13 cellular contexts compared by ENCODE assay signal in genomic region chr17:38796451-38796850, GRCh38. TPM values are rescaled to one million over a fixed set of nuclear protein-coding genes. Genes with fewer than 3 reads are reported as not detected.
DNase-seq lines count a peak whose midpoint lies in the region; ATAC-seq and TF ChIP-seq lines count a peak whose summit lies in the region.
"Had no signal": no experiment of that assay in that cellular context is flagged by ENCODE, and none has a peak within 500 bp of the region (broad histone marks: within the 10 kb centered on the region; RNA-seq: fewer than 3 reads in every experiment).

No MANE protein-coding gene starts in this region.

- 0 out of 22 replicates have a peak overlapping the region, but pooled peaks of 1 of the 11 experiments have one; percentile 93 for H3K9ac ChIP-seq in BLaER1 treated with 17β-estradiol and CSF1 and Interleukin-3, amounts not matched to agents 10 nM and 100 nM
- H3K9ac ChIP-seq in Loucy (ENCODE audit: low read depth, low read length, poor library complexity, severe bottlenecking) (peak overlapping the region; percentile 86), liver (ENCODE audit: low read depth in 1 of 2, low read length in 2 of 2) (no peak overlapping the region)

- H3K36me3 ChIP-seq in BLaER1 treated with 17β-estradiol and CSF1 and Interleukin-3, amounts not matched to agents 10 nM and 100 nM = peaks cover 23 to 68% (median 50%) of the 10 kb centered on the region in 11 experiments; a peak in 21 of 22 replicates
- H3K36me3 ChIP-seq in Loucy (ENCODE audit: insufficient read depth, low read length) = peaks cover 6% of the 10 kb centered on the region; the same call in 1 of the 2 replicates
- peaks cover under 1 to 8% (median 6%) of the 10 kb centered on the region in 4 donors for H3K36me3 ChIP-seq in liver (ENCODE audit: control insufficient read depth in 4 of 4, insufficient read depth in 3 of 4, low read depth in 1 of 4, low read length in 3 of 4)
- H3K36me3 ChIP-seq: uterus had no signal

- no peak overlapping the region for H3K4me3 ChIP-seq in BLaER1 treated with 17β-estradiol and CSF1 and Interleukin-3, amounts not matched to agents 10 nM and 100 nM
- H3K4me3 ChIP-seq in Loucy (ENCODE audit: low read length, poor library complexity, severe bottlenecking) (peak overlapping the region; percentile 91), liver (ENCODE audit: low read depth in 1 of 3, low read length in 3 of 3) (no peak overlapping the region)
- H3K4me3 ChIP-seq: pancreas, uterus had no signal

- DNase-seq in SIG-M5 treated with dmso at 0.1 percent for 504 hours (lab: John Stamatoyannopoulos, UW; ENCODE audit: unreplicated experiment) = no peak
- no peak for DNase-seq in SKM-1 treated with dmso at 0.1 percent for 144 hours (lab: John Stamatoyannopoulos, UW; ENCODE audit: unreplicated experiment)
- DNase-seq: activated CD4-positive, alpha-beta memory T cell treated with anti-CD3 and anti-CD28 coated beads for 36 hours; aorta; DMS53; NCI-H1694 treated with DMSO at 0.1 percent for 48 hours; pancreas; stomach; uterus had no signal

- H3K9me3 ChIP-seq in BLaER1 treated with 17β-estradiol and CSF1 and Interleukin-3, amounts not matched to agents 10 nM and 100 nM (replicated peaks in 1 of 11) = no peaks in the 10 kb centered on the region
- no peaks in the 10 kb centered on the region for H3K9me3 ChIP-seq in Loucy (ENCODE audit: insufficient read depth, low read depth, low read length)
- no peaks in the 10 kb centered on the region for H3K9me3 ChIP-seq in liver (ENCODE audit: control insufficient read depth in 4 of 4, low read length in 3 of 4)
- H3K9me3 ChIP-seq: pancreas, stomach, uterus had no signal

- H3K27me3 ChIP-seq in BLaER1 treated with 17β-estradiol and CSF1 and Interleukin-3, amounts not matched to agents 10 nM and 100 nM = no peaks in the 10 kb centered on the region
- no peaks in the 10 kb centered on the region for H3K27me3 ChIP-seq in Loucy (ENCODE audit: insufficient read depth, low read length, poor library complexity, severe bottlenecking)
- no peaks in the 10 kb centered on the region for H3K27me3 ChIP-seq in liver (ENCODE audit: control insufficient read depth in 4 of 4, insufficient read depth in 4 of 4, low read length in 3 of 4)
- H3K27me3 ChIP-seq: pancreas, stomach, uterus had no signal

- H3K9me2 ChIP-seq in Loucy (replicated peaks; ENCODE audit: low read depth, low read length) = no peaks in the 10 kb centered on the region

- H2AFZ ChIP-seq in Loucy (ENCODE audit: low read length) = no peak overlapping the region

- ATAC-seq in GM19452 (IDR thresholded peaks at IDR 0.05; ENCODE audit: unreplicated experiment) = no peak
- ATAC-seq: pancreas had no signal

- no peaks in the 10 kb centered on the region for H3F3A ChIP-seq in Loucy (ENCODE audit: low read depth)

- H4K20me1 ChIP-seq in BLaER1 treated with 17β-estradiol and CSF1 and Interleukin-3, amounts not matched to agents 10 nM and 100 nM = peaks cover 29 to 72% (median 51%) of the 10 kb centered on the region in 11 experiments; a peak in 21 of 22 replicates
- peaks cover 33% of the 10 kb centered on the region for H4K20me1 ChIP-seq in Loucy (ENCODE audit: insufficient read depth, low read length, poor library complexity, severe bottlenecking)

- TF ChIP-seq CTCF in Loucy (conservative IDR thresholded peaks at IDR 0.05; ENCODE audit: low read length) (no peak), liver (IDR thresholded peaks at IDR 0.05; ENCODE audit: low read depth, low read length, missing input control) (no peak)

- TF ChIP-seq RAD21 in liver (IDR thresholded peaks at IDR 0.05) = no peak

- WGBS in liver = 98% methylated on average over 1 of the region's 1 CpG

- H3K79me2 ChIP-seq in Loucy (ENCODE audit: insufficient read depth, low read length) = peaks cover 68% of the 10 kb centered on the region

- H3K4me1 ChIP-seq in BLaER1 treated with 17β-estradiol and CSF1 and Interleukin-3, amounts not matched to agents 10 nM and 100 nM = peaks cover 34 to 42% (median 38%) of the 10 kb centered on the region in 10 experiments
- H3K4me1 ChIP-seq in Loucy (ENCODE audit: insufficient read depth, low read length, poor library complexity, severe bottlenecking) (peaks cover 33% of the 10 kb centered on the region), liver (ENCODE audit: control insufficient read depth in 4 of 4, insufficient read depth in 4 of 4, low read length in 3 of 4) (peaks cover 4 to 37% (median 26%) of the 10 kb centered on the region in 4 donors)

- H3K27ac ChIP-seq in BLaER1 treated with 17β-estradiol and CSF1 and Interleukin-3, amounts not matched to agents 10 nM and 100 nM = no peak overlapping the region
- no peak overlapping the region for H3K27ac ChIP-seq in liver (ENCODE audit: low read depth in 1 of 2, low read length in 2 of 2)
- H3K27ac ChIP-seq: pancreas had no signal

- H3K4me2 ChIP-seq in BLaER1 treated with 17β-estradiol and CSF1 and Interleukin-3, amounts not matched to agents 10 nM and 100 nM = peak overlapping the region in 9 of 11 experiments; percentile 86 to 99 (median 97); a peak in 13 of 22 replicates
- peak overlapping the region; percentile 99 for H3K4me2 ChIP-seq in Loucy (ENCODE audit: low read depth, low read length, poor library complexity, severe bottlenecking)

TF ChIP-seq in liver, 16 proteins besides CTCF, POLR2A, EP300 and RAD21:
- TF ChIP-seq ATF3 (IDR thresholded peaks at IDR 0.05) (no peak), NR2F2 (IDR thresholded peaks at IDR 0.05) (no peak), HNF4A (conservative IDR thresholded peaks at IDR 0.05) (peak; percentile 5 to 17), RXRA (IDR thresholded peaks at IDR 0.05) (no peak), SP1 (IDR thresholded peaks at IDR 0.05) (no peak), EGR1 (IDR thresholded peaks at IDR 0.05; ENCODE audit: low read depth in 2 of 2) (no peak), GABPA (IDR thresholded peaks at IDR 0.05 in 1 of 2, conservative IDR thresholded peaks at IDR 0.05 in 1 of 2) (no peak), FOXA2 (IDR thresholded peaks at IDR 0.05) (no peak), JUND (IDR thresholded peaks at IDR 0.05) (no peak)

RNA-seq across cellular contexts. Expression of gene PIP4K2B, which starts 2.9 kb away (rescaled TPM):
- total RNA-seq in liver = 10 to 100 TPM; 18.2 to 21.5 TPM
- polyA plus RNA-seq in liver = 1 to 10 TPM; 2.4 to 9.0 TPM

RNA-seq across cellular contexts. Expression of gene CWC25, which starts 28.7 kb away (rescaled TPM):
- total RNA-seq in liver = 1 to 10 TPM; 5.7 to 10.0 TPM
- polyA plus RNA-seq in liver = 1 to 10 TPM; 6.2 to 8.6 TPM

RNA-seq across cellular contexts. Expression of gene PSMB3, which starts 43.9 kb away (rescaled TPM):
- 100 to 1,000 TPM; 121 to 137 TPM for total RNA-seq in liver
- polyA plus RNA-seq in liver = 100 to 1,000 TPM; 200 to 279 TPM

RNA-seq across cellular contexts. Expression of gene PCGF2, which starts 48.3 kb away (rescaled TPM):
- total RNA-seq in liver = 1 to 10 TPM; 1.2 to 2.2 TPM
- polyA plus RNA-seq in liver = 1 to 10 TPM; 1.3 to 3.2 TPM

RNA-seq across cellular contexts. Expression of gene RPL23, which starts 57.1 kb away (rescaled TPM):
- 100 to 1,000 TPM; 284 to 797 TPM for total RNA-seq in liver
- polyA plus RNA-seq in liver = 100 to 1,000 TPM; 552 to 740 TPM
